ENCODE assay signal across 14 cellular contexts in genomic region chr12:53600490-53601295, GRCh38. TPM values are rescaled to one million over a fixed set of nuclear protein-coding genes. Genes with fewer than 3 reads are reported as not detected.
DNase-seq lines count a peak whose midpoint lies in the region; ATAC-seq and TF ChIP-seq lines count a peak whose summit lies in the region.
"Had no signal": no experiment of that assay in that cellular context is flagged by ENCODE, and none has a peak within 500 bp of the region (broad histone marks: within the 10 kb centered on the region; RNA-seq: fewer than 3 reads in every experiment).

No MANE protein-coding gene starts in this region.

- no peak for TF ChIP-seq POLR2A in suprapubic skin (IDR thresholded peaks at IDR 0.05)

- WGBS in suprapubic skin, result 87% methylated on average over 13 of the region's 13 CpGs

- no peaks in the 10 kb centered on the region for H3K9me3 Mint-ChIP-seq in neural progenitor cell
- H3K9me3 Mint-ChIP-seq in activated CD4-positive, alpha-beta memory T cell treated with anti-CD3 and anti-CD28 coated beads, Interleukin-2, amount 10 ng/mL, durations not matched to agents 7 days and 5 days, result no peaks in the 10 kb centered on the region
- H3K9me3 Mint-ChIP-seq: naive thymus-derived CD4-positive, alpha-beta T cell had no signal

- no peak overlapping the region for H3K9ac ChIP-seq in neural progenitor cell

- no peak for TF ChIP-seq EP300 in suprapubic skin (IDR thresholded peaks at IDR 0.05)

- H3K9me3 ChIP-seq in suprapubic skin, result no peaks in the 10 kb centered on the region
- no peaks in the 10 kb centered on the region for H3K9me3 ChIP-seq in neural progenitor cell (ENCODE audit: low read depth)

- POLR2A ChIA-PET in HEK293T (lab: Yijun Ruan, JAX), result no interaction called here
- POLR2A ChIA-PET in activated CD4-positive, alpha-beta memory T cell treated with anti-CD3 and anti-CD28 coated beads, Interleukin-2, amount 10 ng/mL, durations not matched to agents 7 days and 5 days (lab: Charles Lee), result interaction anchor here (1.0 kb wide), 1 partner anchor 24 kb away, joined by 3 read pairs; no protein-coding TSS in a partner anchor

- H3K27ac ChIP-seq in angular gyrus (ENCODE audit: low read depth, low read length) (peak overlapping the region; percentile 66), layer of hippocampus (ENCODE audit: low read depth, low read length) (peak overlapping the region; percentile 69), suprapubic skin (peak overlapping the region; percentile 32), neural progenitor cell (no peak overlapping the region)

- H3F3A ChIP-seq in neural progenitor cell (ENCODE audit: low read depth), result peaks cover 14% of the 10 kb centered on the region

- no peaks in the 10 kb centered on the region for H4K20me1 ChIP-seq in neural progenitor cell (ENCODE audit: low read depth)

- no peaks in the 10 kb centered on the region for H3K27me3 Mint-ChIP-seq in neural progenitor cell (ENCODE audit: insufficient read depth, low read depth)
- no peaks in the 10 kb centered on the region for H3K27me3 Mint-ChIP-seq in activated CD4-positive, alpha-beta memory T cell treated with anti-CD3 and anti-CD28 coated beads, Interleukin-2, amount 10 ng/mL, durations not matched to agents 7 days and 5 days
- H3K27me3 Mint-ChIP-seq: naive thymus-derived CD4-positive, alpha-beta T cell had no signal

- H3K4me1 ChIP-seq in suprapubic skin, result peaks cover 55% of the 10 kb centered on the region
- peaks cover 24% of the 10 kb centered on the region for H3K4me1 ChIP-seq in neural progenitor cell

- peak overlapping the region; percentile 19 for H3K4me3 ChIP-seq in suprapubic skin
- H3K4me3 ChIP-seq in neural progenitor cell, result no peak overlapping the region

- ATAC-seq in HG03439 (IDR thresholded peaks at IDR 0.05; ENCODE audit: unreplicated experiment) (no peak), HG02973 (IDR thresholded peaks at IDR 0.05; ENCODE audit: unreplicated experiment) (no peak)
- ATAC-seq: left lobe of liver; naive thymus-derived CD4-positive, alpha-beta T cell had no signal

- H3K4me1 Mint-ChIP-seq in neural progenitor cell, result peaks cover 13% of the 10 kb centered on the region
- peaks cover 14% of the 10 kb centered on the region for H3K4me1 Mint-ChIP-seq in activated CD4-positive, alpha-beta memory T cell treated with anti-CD3 and anti-CD28 coated beads, Interleukin-2, amount 10 ng/mL, durations not matched to agents 7 days and 5 days

- DNase-seq in HEK293T (ENCODE audit: extremely low spot score), result no peak
- no peak for DNase-seq in suprapubic skin (ENCODE audit: low spot score in 2 of 2)
- no peak for DNase-seq in neural progenitor cell (ENCODE audit: low spot score)
- no peak for DNase-seq in activated CD4-positive, alpha-beta memory T cell treated with anti-CD3 and anti-CD28 coated beads, Interleukin-2, amount 10 ng/mL, durations not matched to agents 7 days and 5 days
- DNase-seq: activated effector memory CD4-positive, alpha-beta T cell treated with Interleukin-2 at 50 U/mL for 16 hours; DMS79; naive thymus-derived CD4-positive, alpha-beta T cell; NCI-H1694 treated with DMSO at 0.1 percent for 48 hours; NCI-H69 had no signal

- TF ChIP-seq CTCF in suprapubic skin (IDR thresholded peaks at IDR 0.05) (no peak), neural progenitor cell (IDR thresholded peaks at IDR 0.05) (no peak)

- no peak overlapping the region for H3K4me2 ChIP-seq in neural progenitor cell

- CTCF ChIA-PET in HEK293T (lab: Yijun Ruan, JAX), result interaction anchor here (0.6 kb wide), 1 partner anchor 78 kb away, joined by 5 read pairs; no protein-coding TSS in a partner anchor
- CTCF ChIA-PET in activated CD4-positive, alpha-beta memory T cell treated with anti-CD3 and anti-CD28 coated beads, Interleukin-2, amount 10 ng/mL, durations not matched to agents 7 days and 5 days (lab: Charles Lee), result interaction anchor here (1.2 kb wide), 1 partner anchor 75 kb away, joined by 4 read pairs; the partner anchor contains the start of gene ATP5MC2

- H2AFZ ChIP-seq in neural progenitor cell (replicated peaks), result no peak overlapping the region

- peaks cover 12% of the 10 kb centered on the region for H3K36me3 Mint-ChIP-seq in neural progenitor cell
- H3K36me3 Mint-ChIP-seq in activated CD4-positive, alpha-beta memory T cell treated with anti-CD3 and anti-CD28 coated beads, Interleukin-2, amount 10 ng/mL, durations not matched to agents 7 days and 5 days (ENCODE audit: low read depth), result peaks cover 28% of the 10 kb centered on the region

- peaks cover 38% of the 10 kb centered on the region for H3K79me2 ChIP-seq in neural progenitor cell (ENCODE audit: low read depth)

- H3K27me3 ChIP-seq in layer of hippocampus (ENCODE audit: control insufficient read depth, insufficient read depth, low read length), result no peaks in the 10 kb centered on the region
- no peaks in the 10 kb centered on the region for H3K27me3 ChIP-seq in suprapubic skin
- H3K27me3 ChIP-seq in neural progenitor cell, result no peaks in the 10 kb centered on the region

- H3K27ac Mint-ChIP-seq in neural progenitor cell, result no peak overlapping the region
- H3K27ac Mint-ChIP-seq in activated CD4-positive, alpha-beta memory T cell treated with anti-CD3 and anti-CD28 coated beads, Interleukin-2, amount 10 ng/mL, durations not matched to agents 7 days and 5 days, result no peak overlapping the region

- H3K4me3 Mint-ChIP-seq in neural progenitor cell, result no peak overlapping the region
- no peak overlapping the region for H3K4me3 Mint-ChIP-seq in activated CD4-positive, alpha-beta memory T cell treated with anti-CD3 and anti-CD28 coated beads, Interleukin-2, amount 10 ng/mL, durations not matched to agents 7 days and 5 days
- H3K4me3 Mint-ChIP-seq: naive thymus-derived CD4-positive, alpha-beta T cell had no signal

- H3K36me3 ChIP-seq in suprapubic skin (peaks cover 6% of the 10 kb centered on the region), neural progenitor cell (no peaks in the 10 kb centered on the region)

TF ChIP-seq in HEK293T, 16 proteins besides CTCF, POLR2A, EP300 and RAD21:
- TF ChIP-seq PKNOX1 (IDR thresholded peaks at IDR 0.05) (peak; percentile 20; the same call in 1 of the 2 replicates), FOXK2 (IDR thresholded peaks at IDR 0.05) (no peak), ZNF384 (IDR thresholded peaks at IDR 0.05) (no peak)

RNA-seq across cellular contexts. Expression of gene ATF7, which starts 25.5 kb away (rescaled TPM):
- total RNA-seq in suprapubic skin, result 10 to 100 TPM; 26.7 to 60.7 (median 40.5) TPM
- 12.7 and 15.9 TPM in 2 replicates for total RNA-seq in neural progenitor cell (ENCODE audit: low replicate concordance)
- total RNA-seq in activated CD4-positive, alpha-beta memory T cell treated with anti-CD3 and anti-CD28 coated beads, Interleukin-2, amount 10 ng/mL, durations not matched to agents 7 days and 5 days, result 10 to 100 TPM; 21.4 to 24.0 TPM
